In genomic region chr11:62445314-62445740, GRCh38 we compare ENCODE assay signal across 13 cellular contexts. TPM values are rescaled to one million over a fixed set of nuclear protein-coding genes. Genes with fewer than 3 reads are reported as not detected.
A peak's percentile ranks its signal among the peaks of the same experiment; 100 is the strongest.
DNase-seq lines count a peak whose midpoint lies in the region; ATAC-seq and TF ChIP-seq lines count a peak whose summit lies in the region.
"Had no signal": no experiment of that assay in that cellular context is flagged by ENCODE, and none has a peak within 500 bp of the region (broad histone marks: within the 10 kb centered on the region; RNA-seq: fewer than 3 reads in every experiment).

No MANE protein-coding gene starts in this region.

- CTCF ChIA-PET in IMR-90 (lab: Yijun Ruan, JAX) = interaction anchor here (0.6 to 1.5 kb wide), 2 partner anchors 16 to 21 kb away, joined by 3 to 7 read pairs; no protein-coding TSS in a partner anchor

- no peaks in the 10 kb centered on the region for H3K36me3 ChIP-seq in IMR-90 (ENCODE audit: control insufficient read depth, insufficient read depth, low read length)
- no peaks in the 10 kb centered on the region for H3K36me3 ChIP-seq in effector memory CD4-positive, alpha-beta T cell (ENCODE audit: control insufficient read depth, insufficient read depth, low read length)
- H3K36me3 ChIP-seq: brain microvascular endothelial cell, HAP-1 had no signal

- no peak overlapping the region for H3K4me2 ChIP-seq in IMR-90 (ENCODE audit: low read depth, low read length)

- no peaks in the 10 kb centered on the region for H3K9me3 Mint-ChIP-seq in stimulated activated effector memory CD8-positive, alpha-beta T cell treated with anti-CD3 and anti-CD28 coated beads, Interleukin-12 subunit alpha, Interleukin-12 subunit beta, amount 100 ng/mL, for 72 hours
- H3K9me3 Mint-ChIP-seq: activated CD8-positive, alpha-beta T cell treated with anti-CD3 and anti-CD28 coated beads for 36 hours had no signal

- peaks cover 20% of the 10 kb centered on the region for H3K4me1 ChIP-seq in IMR-90 (ENCODE audit: control insufficient read depth, insufficient read depth, low read length)
- peaks cover 3% of the 10 kb centered on the region for H3K4me1 ChIP-seq in effector memory CD4-positive, alpha-beta T cell (ENCODE audit: control insufficient read depth, insufficient read depth, low read length, poor library complexity, severe bottlenecking)
- H3K4me1 ChIP-seq: HAP-1 had no signal

- no peak overlapping the region for H3K4me3 ChIP-seq in IMR-90 (ENCODE audit: insufficient read depth, low read depth, low read length)
- H3K4me3 ChIP-seq in astrocyte of the spinal cord (ENCODE audit: low read depth, low read length) = no peak overlapping the region
- no peak overlapping the region for H3K4me3 ChIP-seq in effector memory CD4-positive, alpha-beta T cell (ENCODE audit: insufficient read depth, low read depth, low read length, poor library complexity, severe bottlenecking)
- H3K4me3 ChIP-seq: HAP-1 had no signal

- H3K9me3 ChIP-seq in IMR-90 (ENCODE audit: control insufficient read depth, insufficient read depth, low read length) = no peaks in the 10 kb centered on the region
- no peaks in the 10 kb centered on the region for H3K9me3 ChIP-seq in effector memory CD4-positive, alpha-beta T cell (ENCODE audit: control insufficient read depth, low read length)
- H3K9me3 ChIP-seq: HAP-1 had no signal

- intact Hi-C loops in IMR-90 (cut with micrococcal nuclease) (no loop called here), left ventricle myocardium superior (cut with micrococcal nuclease) (no loop called here)

- H3K27ac ChIP-seq in IMR-90 (ENCODE audit: insufficient read depth, low read length) = peak overlapping the region; percentile 68; the same call in 1 of the 2 replicates
- H3K27ac ChIP-seq in effector memory CD4-positive, alpha-beta T cell (ENCODE audit: insufficient read depth, low read length, poor library complexity, severe bottlenecking) = no peak overlapping the region
- H3K27ac ChIP-seq: brain microvascular endothelial cell, HL-60 had no signal

- peak overlapping the region; percentile 76 for H3K4ac ChIP-seq in IMR-90 (ENCODE audit: low read depth, low read length)

- H2AK5ac ChIP-seq in IMR-90 (ENCODE audit: low read depth, low read length) = peak overlapping the region; percentile 13; the same call in 1 of the 2 replicates

- peak overlapping the region; percentile 11 for H2AK9ac ChIP-seq in IMR-90 (replicated peaks; ENCODE audit: low read depth, low read length, poor library complexity)

- H3K4me3 Mint-ChIP-seq in stimulated activated effector memory CD8-positive, alpha-beta T cell treated with anti-CD3 and anti-CD28 coated beads, Interleukin-12 subunit alpha, Interleukin-12 subunit beta, amount 100 ng/mL, for 72 hours = no peak overlapping the region

- in situ Hi-C loops in IMR-90 (cut with MboI; ENCODE audit: low sequenced_read_pairs) = no loop called here
- in situ Hi-C loops in astrocyte of the spinal cord (cut with HindIII; ENCODE audit: low sequenced_read_pairs) = no loop called here

- H3K4me1 Mint-ChIP-seq in stimulated activated effector memory CD8-positive, alpha-beta T cell treated with anti-CD3 and anti-CD28 coated beads, Interleukin-12 subunit alpha, Interleukin-12 subunit beta, amount 100 ng/mL, for 72 hours = no peaks in the 10 kb centered on the region

- H3K14ac ChIP-seq in IMR-90 (replicated peaks; ENCODE audit: low read depth, low read length) = 0 out of 2 replicates have a peak overlapping the region, but pooled peaks have one; percentile 58

- no peaks in the 10 kb centered on the region for H4K20me1 ChIP-seq in IMR-90 (ENCODE audit: insufficient read depth, low read length)

- H4K91ac ChIP-seq in IMR-90 (ENCODE audit: insufficient read depth, low read depth, low read length) = peak overlapping the region; percentile 63

- H2BK20ac ChIP-seq in IMR-90 (ENCODE audit: low read depth, low read length) = peak overlapping the region; percentile 48; the same call in 1 of the 2 replicates

- TF ChIP-seq POLR2A in IMR-90 (IDR thresholded peaks at IDR 0.05; ENCODE audit: low read depth, low read length) = no peak

- H3K9ac ChIP-seq in IMR-90 (ENCODE audit: low read depth, low read length) = no peak overlapping the region

- H3K36me3 Mint-ChIP-seq in stimulated activated effector memory CD8-positive, alpha-beta T cell treated with anti-CD3 and anti-CD28 coated beads, Interleukin-12 subunit alpha, Interleukin-12 subunit beta, amount 100 ng/mL, for 72 hours = no peaks in the 10 kb centered on the region

- H4K8ac ChIP-seq in IMR-90 (ENCODE audit: low read depth in 2 of 2, low read length in 2 of 2) = peak overlapping the region; percentile 54 to 80; a peak in 3 of 4 replicates

- no peak overlapping the region for H3K23ac ChIP-seq in IMR-90 (ENCODE audit: low read depth, low read length)

- dilution Hi-C loops in IMR-90 (cut with HindIII; ENCODE audit: low sequenced_read_pairs, unreplicated experiment) = no loop called here

- POLR2A ChIA-PET in IMR-90 (lab: Charles Lee; ENCODE audit: unreplicated experiment) = no interaction called here

- DNase-seq in IMR-90 = peak; percentile 81
- peak; percentile 65 for DNase-seq in astrocyte of the spinal cord (ENCODE audit: low read depth, low spot score)
- peak; percentile 49 for DNase-seq in left ventricle myocardium superior
- no peak for DNase-seq in stimulated activated effector memory CD8-positive, alpha-beta T cell treated with anti-CD3 and anti-CD28 coated beads, Interleukin-12 subunit alpha, Interleukin-12 subunit beta, amount 100 ng/mL, for 72 hours (ENCODE audit: low spot score in 2 of 2)
- DNase-seq in effector memory CD4-positive, alpha-beta T cell = no peak
- no peak for DNase-seq in NCI-H1105 treated with DMSO at 0.1 percent for 48 hours (lab: John Stamatoyannopoulos, UW)
- DNase-seq in NCI-H748 treated with DMSO at 0.1 percent for 48 hours (lab: John Stamatoyannopoulos, UW) = no peak
- no peak for DNase-seq in NCI-H1092 treated with DMSO at 0.1 percent for 48 hours (lab: John Stamatoyannopoulos, UW)
- DNase-seq: activated CD8-positive, alpha-beta T cell treated with anti-CD3 and anti-CD28 coated beads for 36 hours; brain microvascular endothelial cell; NCI-H1930 had no signal

- no peak for TF ChIP-seq CTCF in IMR-90 (conservative IDR thresholded peaks at IDR 0.05; ENCODE audit: low read depth, low read length)
- no peak for TF ChIP-seq CTCF in astrocyte of the spinal cord (IDR thresholded peaks at IDR 0.05; ENCODE audit: low read depth, low read length)

- H2AFZ ChIP-seq in IMR-90 (replicated peaks; ENCODE audit: low read length, poor library complexity) = no peak overlapping the region

- peak overlapping the region; percentile 59 for H2BK120ac ChIP-seq in IMR-90 (ENCODE audit: low read depth, low read length)

- ATAC-seq in IMR-90 (ENCODE audit: low read depth) (peak; percentile 38), left ventricle myocardium superior (peak; percentile 42)
- ATAC-seq in stimulated activated effector memory CD8-positive, alpha-beta T cell treated with anti-CD3 and anti-CD28 coated beads, Interleukin-12 subunit alpha, Interleukin-12 subunit beta, amount 100 ng/mL, for 72 hours = no peak

- H3K27ac Mint-ChIP-seq in stimulated activated effector memory CD8-positive, alpha-beta T cell treated with anti-CD3 and anti-CD28 coated beads, Interleukin-12 subunit alpha, Interleukin-12 subunit beta, amount 100 ng/mL, for 72 hours = peak overlapping the region; percentile 60
- H3K27ac Mint-ChIP-seq: activated CD8-positive, alpha-beta T cell treated with anti-CD3 and anti-CD28 coated beads for 36 hours had no signal

- H2BK15ac ChIP-seq in IMR-90 (ENCODE audit: low read depth, low read length) = no peak overlapping the region; the same call in 2 of the 3 replicates

- TF ChIP-seq RAD21 in IMR-90 (IDR thresholded peaks at IDR 0.05; ENCODE audit: low read length) = no peak

- peak overlapping the region; percentile 70 for H4K5ac ChIP-seq in IMR-90 (ENCODE audit: low read depth, low read length)

- peak overlapping the region; percentile 59; the same call in 1 of the 2 replicates for H3K18ac ChIP-seq in IMR-90 (ENCODE audit: low read depth, low read length)

- H3K27me3 ChIP-seq in IMR-90 (ENCODE audit: control insufficient read depth, insufficient read depth, low read length) = no peaks in the 10 kb centered on the region
- no peaks in the 10 kb centered on the region for H3K27me3 ChIP-seq in effector memory CD4-positive, alpha-beta T cell (replicated peaks; ENCODE audit: control insufficient read depth, insufficient read depth, low read length, poor library complexity, severe bottlenecking)
- H3K27me3 ChIP-seq: brain microvascular endothelial cell had no signal

- BruUV-seq in IMR-90 (replicated peaks; lab: Mats Ljungman, UMichigan) = no TSS peak

- WGBS in IMR-90 (ENCODE audit: extremely low coverage in 2 of 2, insufficient read length in 1 of 2), 2 experiments = 50% methylated on average over 1 of the region's 5 CpGs; no CpG with 5 or more reads in 1 of the 2 experiments

- H3K9me1 ChIP-seq in IMR-90 (ENCODE audit: insufficient read depth, low read length) = peaks cover 15% of the 10 kb centered on the region

- peak overlapping the region; percentile 19 for H2BK5ac ChIP-seq in IMR-90 (ENCODE audit: low read depth, low read length, poor library complexity, severe bottlenecking)

- peaks cover 0 to 21% of the 10 kb centered on the region in 2 experiments; a peak in 3 of 4 replicates for H3K79me1 ChIP-seq in IMR-90 (ENCODE audit: low read depth in 1 of 2, low read length in 2 of 2)

- H3K56ac ChIP-seq in IMR-90 (ENCODE audit: extremely low read depth, insufficient read depth, low read length) = no peak overlapping the region

TF ChIP-seq in IMR-90, 13 proteins besides CTCF, POLR2A, EP300 and RAD21:
- no peak for TF ChIP-seq MAFK (IDR thresholded peaks at IDR 0.05; ENCODE audit: low read depth, low read length)
- no peak for TF ChIP-seq BHLHE40 (IDR thresholded peaks at IDR 0.05; ENCODE audit: low read depth, low read length)
- no peak for TF ChIP-seq USF2 (IDR thresholded peaks at IDR 0.05; ENCODE audit: low read depth, low read length)
TF ChIP-seq in IMR-90: peak in this region for 0.

RNA-seq across cellular contexts. Expression of gene SCGB1A1, which starts 26.5 kb away (rescaled TPM):
- not detected in 2 replicates for total RNA-seq in IMR-90 (2012; rRNA removed)
- not detected in 2 replicates for polyA plus RNA-seq in IMR-90 (2012; rRNA removed)
- not detected in 2 replicates for polyA plus RNA-seq in IMR-90 (2012; cell fraction: cytosol; rRNA removed)
- polyA plus RNA-seq in IMR-90 (2012; cell fraction: nucleus; rRNA removed; ENCODE audit: low replicate concordance) = not detected in 2 replicates
- total RNA-seq in left ventricle myocardium superior = not detected
- total RNA-seq: activated CD8-positive, alpha-beta T cell treated with anti-CD3 and anti-CD28 coated beads for 36 hours had no signal

Comparison
In these comparisons a context has a peak if more than half of its experiments do, and no peak if none do; other contexts are left out.
1. DNase-seq: peak in IMR-90 (single experiment), astrocyte of the spinal cord (single experiment) and left ventricle myocardium superior (single experiment); none in stimulated activated effector memory CD8-positive, alpha-beta T cell treated with anti-CD3 and anti-CD28 coated beads, Interleukin-12 subunit alpha, Interleukin-12 subunit beta, amount 100 ng/mL, for 72 hours (0 of 2), effector memory CD4-positive, alpha-beta T cell (0 of 3), NCI-H1105 treated with DMSO at 0.1 percent for 48 hours (single experiment), NCI-H748 treated with DMSO at 0.1 percent for 48 hours (single experiment) and NCI-H1092 treated with DMSO at 0.1 percent for 48 hours (single experiment).